Comparison of ENCODE assay signal across 13 cellular contexts in the genomic region with DNA sequence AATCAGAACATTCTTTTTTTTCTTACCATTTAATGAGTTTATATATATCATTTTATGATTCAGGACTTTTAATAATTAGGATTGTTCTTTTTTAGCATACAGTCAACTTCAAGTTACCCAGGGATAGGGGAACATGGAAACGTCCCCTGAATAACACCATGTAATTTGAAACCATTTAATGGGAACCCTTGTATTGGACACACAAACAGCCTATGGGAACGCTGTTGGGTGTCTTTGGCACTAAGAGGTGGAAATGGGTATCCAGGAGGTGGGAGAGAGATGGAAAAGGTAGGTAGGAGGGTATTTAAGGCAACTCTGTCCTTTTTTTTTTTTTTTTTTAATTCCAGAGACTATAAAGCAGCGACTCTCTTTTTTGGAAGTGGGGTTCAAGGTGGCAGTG. TPM values are rescaled to one million over a fixed set of nuclear protein-coding genes. Genes with fewer than 3 reads are reported as not detected.
A peak's percentile ranks its signal among the peaks of the same experiment; 100 is the strongest.
DNase-seq lines count a peak whose midpoint lies in the region; ATAC-seq, FAIRE-seq and TF ChIP-seq lines count a peak whose summit lies in the region.
"Had no signal": no experiment of that assay in that cellular context is flagged by ENCODE, and none has a peak within 500 bp of the region (broad histone marks: within the 10 kb centered on the region; RNA-seq: fewer than 3 reads in every experiment).

No MANE protein-coding gene starts in this region.

- no peaks in the 10 kb centered on the region for H3K9me3 Mint-ChIP-seq in central memory CD8-positive, alpha-beta T cell
- H3K9me3 Mint-ChIP-seq in osteocyte (ENCODE audit: unreplicated experiment): no peaks in the 10 kb centered on the region

- peaks cover 54% of the 10 kb centered on the region for H3K4me1 Mint-ChIP-seq in central memory CD8-positive, alpha-beta T cell
- H3K4me1 Mint-ChIP-seq in osteocyte (ENCODE audit: unreplicated experiment): peaks cover 48% of the 10 kb centered on the region

- DNase-seq in NCI-H2227 (lab: John Stamatoyannopoulos, UW; ENCODE audit: unreplicated experiment): peak; percentile 32
- no peak for DNase-seq in NCI-H2227 treated with DMSO at 0.1 percent for 48 hours (lab: John Stamatoyannopoulos, UW)
- DNase-seq in NCI-H1105 treated with DMSO at 0.1 percent for 48 hours (lab: John Stamatoyannopoulos, UW): peak; percentile 44
- DNase-seq in central memory CD8-positive, alpha-beta T cell (ENCODE audit: low spot score in 2 of 2): no peak
- DNase-seq in osteocyte (ENCODE audit: extremely low spot score, unreplicated experiment): no peak
- no peak for DNase-seq in RCC 7860 (ENCODE audit: low spot score)
- no peak for DNase-seq in C1 segment of cervical spinal cord (lab: John Stamatoyannopoulos, UW)
- DNase-seq: activated naive CD4-positive, alpha-beta T cell; glutamatergic neuron; KBM-7 had no signal

- no peak for ATAC-seq in central memory CD8-positive, alpha-beta T cell (replicated peaks; ENCODE audit: extremely low read depth, poor library complexity, severe bottlenecking)
- no peak for ATAC-seq in GM19351 (IDR thresholded peaks at IDR 0.05; ENCODE audit: unreplicated experiment)

- H3K4me3 Mint-ChIP-seq in central memory CD8-positive, alpha-beta T cell: peak overlapping the region; percentile 51
- no peak overlapping the region for H3K4me3 Mint-ChIP-seq in osteocyte (ENCODE audit: unreplicated experiment)

- FAIRE-seq in RCC 7860 (lab: Jason Lieb, UNC): no peak
- FAIRE-seq: A204.1, GM12891 had no signal

- no peaks in the 10 kb centered on the region for H3K27me3 Mint-ChIP-seq in central memory CD8-positive, alpha-beta T cell
- no peaks in the 10 kb centered on the region for H3K27me3 Mint-ChIP-seq in osteocyte (ENCODE audit: unreplicated experiment)

- peak overlapping the region; percentile 35 for H3K27ac Mint-ChIP-seq in central memory CD8-positive, alpha-beta T cell (ENCODE audit: low read depth)
- H3K27ac Mint-ChIP-seq in osteocyte (ENCODE audit: unreplicated experiment): peak overlapping the region; percentile 56

- TF ChIP-seq CTCF in osteocyte (IDR thresholded peaks at IDR 0.05): no peak

- H3K36me3 Mint-ChIP-seq in central memory CD8-positive, alpha-beta T cell (ENCODE audit: insufficient read depth): peaks cover 42% of the 10 kb centered on the region
- H3K36me3 Mint-ChIP-seq in osteocyte (ENCODE audit: unreplicated experiment): peaks cover 4% of the 10 kb centered on the region

RNA-seq across cellular contexts. Expression of gene LUC7L2, which starts 2.6 kb away (rescaled TPM):
- total RNA-seq in osteocyte: 112 and 116 TPM in 2 replicates

RNA-seq across cellular contexts. Expression of gene FMC1, which starts 21.2 kb away (rescaled TPM):
- 8.6 and 13.5 TPM in 2 replicates for total RNA-seq in osteocyte

Comparison
In these comparisons a context has a peak if more than half of its experiments do, and no peak if none do; other contexts are left out.
1. DNase-seq: peak in NCI-H2227 (single experiment) and NCI-H1105 treated with DMSO at 0.1 percent for 48 hours (single experiment); none in NCI-H2227 treated with DMSO at 0.1 percent for 48 hours (single experiment), central memory CD8-positive, alpha-beta T cell (0 of 2), osteocyte (single experiment), RCC 7860 (single experiment) and C1 segment of cervical spinal cord (0 of 14).